Comparison of ENCODE assay signal across 1 cellular context in genomic region chr22:38051900-38052862, GRCh38.
TF ChIP-seq lines count a peak whose summit lies in the region.

No MANE protein-coding gene starts in this region.

TF ChIP-seq in HepG2, 621 proteins besides CTCF, POLR2A, EP300 and RAD21 (continues in another document):
- TF ChIP-seq SOX13 (IDR thresholded peaks at IDR 0.05) (no peak), SOX13 (CRISPR knock-in tag; conservative IDR thresholded peaks at IDR 0.05 in 1 of 2, IDR thresholded peaks at IDR 0.05 in 1 of 2) (peak in 1 of 2 experiments; percentile 7; a peak in 1 of 4 replicates), MAZ (IDR thresholded peaks at IDR 0.05; ENCODE audit: borderline replicate concordance, low read depth, low read length) (peak; percentile 69; the same call in 1 of the 2 replicates), MAZ (CRISPR knock-in tag; IDR thresholded peaks at IDR 0.05; ENCODE audit: low read depth) (peak; percentile 89), ZNF143 (CRISPR knock-in tag; IDR thresholded peaks at IDR 0.05) (no peak; the same call in 1 of the 2 replicates), ZMYM3 (CRISPR knock-in tag; IDR thresholded peaks at IDR 0.05) (peak; percentile 49; the same call in 1 of the 2 replicates), ZSCAN31 (CRISPR knock-in tag; IDR thresholded peaks at IDR 0.05; ENCODE audit: low read depth) (peak; percentile 58; the same call in 1 of the 2 replicates), MED13 (CRISPR knock-in tag; IDR thresholded peaks at IDR 0.05) (no peak), CBFB (CRISPR knock-in tag; IDR thresholded peaks at IDR 0.05) (peak; percentile 75; the same call in 1 of the 2 replicates), FOXA3 (CRISPR knock-in tag; IDR thresholded peaks at IDR 0.05) (peak; percentile 55), ZBTB7A (CRISPR knock-in tag; IDR thresholded peaks at IDR 0.05) (peak; percentile 26; the same call in 1 of the 2 replicates), GMEB1 (CRISPR knock-in tag; IDR thresholded peaks at IDR 0.05; ENCODE audit: borderline replicate concordance) (peak; percentile 44; the same call in 1 of the 2 replicates), ZNF230 (CRISPR knock-in tag; IDR thresholded peaks at IDR 0.05) (no peak; the same call in 1 of the 2 replicates), BCL6 (CRISPR knock-in tag; IDR thresholded peaks at IDR 0.05) (peak; percentile 29), ZNF709 (CRISPR knock-in tag; IDR thresholded peaks at IDR 0.05) (no peak), ISX (CRISPR knock-in tag; conservative IDR thresholded peaks at IDR 0.05) (no peak), AKNA (CRISPR knock-in tag; IDR thresholded peaks at IDR 0.05; ENCODE audit: borderline replicate concordance) (no peak), ZNF687 (CRISPR knock-in tag; IDR thresholded peaks at IDR 0.05) (peak; percentile 89), HNF1B (CRISPR knock-in tag; IDR thresholded peaks at IDR 0.05) (peak; percentile 94), ZNF124 (CRISPR knock-in tag; IDR thresholded peaks at IDR 0.05) (peak; percentile 77; the same call in 1 of the 2 replicates), ZNF879 (CRISPR knock-in tag; IDR thresholded peaks at IDR 0.05) (no peak), SMC3 (IDR thresholded peaks at IDR 0.05; ENCODE audit: low read length) (peak; percentile 67), ZFP91 (CRISPR knock-in tag; IDR thresholded peaks at IDR 0.05; ENCODE audit: borderline replicate concordance) (peak; percentile 81; the same call in 1 of the 2 replicates), NPAS2 (CRISPR knock-in tag; IDR thresholded peaks at IDR 0.05; ENCODE audit: borderline replicate concordance) (no peak), ZNF562 (CRISPR knock-in tag; IDR thresholded peaks at IDR 0.05; ENCODE audit: borderline replicate concordance) (no peak), CC2D1A (CRISPR knock-in tag; IDR thresholded peaks at IDR 0.05) (no peak), ZNF777 (CRISPR knock-in tag; IDR thresholded peaks at IDR 0.05) (peak; percentile 66; the same call in 1 of the 2 replicates), ZNF362 (CRISPR knock-in tag; IDR thresholded peaks at IDR 0.05; ENCODE audit: borderline replicate concordance) (no peak), TRAFD1 (CRISPR knock-in tag; IDR thresholded peaks at IDR 0.05; ENCODE audit: borderline replicate concordance) (peak; percentile 71; the same call in 1 of the 2 replicates), MNT (IDR thresholded peaks at IDR 0.05) (peak; percentile 34; the same call in 1 of the 2 replicates), SSRP1 (CRISPR knock-in tag; IDR thresholded peaks at IDR 0.05) (no peak), THRA (CRISPR knock-in tag; IDR thresholded peaks at IDR 0.05; ENCODE audit: borderline replicate concordance) (peak; percentile 35; the same call in 1 of the 2 replicates), PATZ1 (CRISPR knock-in tag; IDR thresholded peaks at IDR 0.05) (peak; percentile 95)
